Comparison of ENCODE assay signal across 1 cellular context in genomic region chr1:115337633-115338456, GRCh38.
TF ChIP-seq lines count a peak whose summit lies in the region.

Gene NGF (minus strand): TSS chr1:115338249. CDS start chr1:115286795, 51,454 bp downstream.

TF ChIP-seq in SK-N-SH, 30 proteins besides CTCF, POLR2A, EP300 and RAD21 (continued from another document):
- TF ChIP-seq, protein P1, sequence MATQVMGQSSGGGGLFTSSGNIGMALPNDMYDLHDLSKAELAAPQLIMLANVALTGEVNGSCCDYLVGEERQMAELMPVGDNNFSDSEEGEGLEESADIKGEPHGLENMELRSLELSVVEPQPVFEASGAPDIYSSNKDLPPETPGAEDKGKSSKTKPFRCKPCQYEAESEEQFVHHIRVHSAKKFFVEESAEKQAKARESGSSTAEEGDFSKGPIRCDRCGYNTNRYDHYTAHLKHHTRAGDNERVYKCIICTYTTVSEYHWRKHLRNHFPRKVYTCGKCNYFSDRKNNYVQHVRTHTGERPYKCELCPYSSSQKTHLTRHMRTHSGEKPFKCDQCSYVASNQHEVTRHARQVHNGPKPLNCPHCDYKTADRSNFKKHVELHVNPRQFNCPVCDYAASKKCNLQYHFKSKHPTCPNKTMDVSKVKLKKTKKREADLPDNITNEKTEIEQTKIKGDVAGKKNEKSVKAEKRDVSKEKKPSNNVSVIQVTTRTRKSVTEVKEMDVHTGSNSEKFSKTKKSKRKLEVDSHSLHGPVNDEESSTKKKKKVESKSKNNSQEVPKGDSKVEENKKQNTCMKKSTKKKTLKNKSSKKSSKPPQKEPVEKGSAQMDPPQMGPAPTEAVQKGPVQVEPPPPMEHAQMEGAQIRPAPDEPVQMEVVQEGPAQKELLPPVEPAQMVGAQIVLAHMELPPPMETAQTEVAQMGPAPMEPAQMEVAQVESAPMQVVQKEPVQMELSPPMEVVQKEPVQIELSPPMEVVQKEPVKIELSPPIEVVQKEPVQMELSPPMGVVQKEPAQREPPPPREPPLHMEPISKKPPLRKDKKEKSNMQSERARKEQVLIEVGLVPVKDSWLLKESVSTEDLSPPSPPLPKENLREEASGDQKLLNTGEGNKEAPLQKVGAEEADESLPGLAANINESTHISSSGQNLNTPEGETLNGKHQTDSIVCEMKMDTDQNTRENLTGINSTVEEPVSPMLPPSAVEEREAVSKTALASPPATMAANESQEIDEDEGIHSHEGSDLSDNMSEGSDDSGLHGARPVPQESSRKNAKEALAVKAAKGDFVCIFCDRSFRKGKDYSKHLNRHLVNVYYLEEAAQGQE (IDR thresholded peaks at IDR 0.05; ENCODE audit: low read depth, low read length): 0 out of 2 replicates have a peak, but pooled peaks have one; percentile 34
- no peak for TF ChIP-seq RFX5 (IDR thresholded peaks at IDR 0.05; ENCODE audit: low read length)
- TF ChIP-seq FOSL2 (IDR thresholded peaks at IDR 0.05; ENCODE audit: borderline replicate concordance, low read depth): 0 out of 2 replicates have a peak, but pooled peaks have one; percentile 23
- TF ChIP-seq MAX (IDR thresholded peaks at IDR 0.05; ENCODE audit: low read depth): peak; percentile 55
TF ChIP-seq in SK-N-SH: peak in this region for 6.
